Comparison of ENCODE assay signal across 28 cellular contexts in genomic region chr18:58144671-58145285, GRCh38.
DNase-seq lines count a peak whose midpoint lies in the region; ATAC-seq, FAIRE-seq and TF ChIP-seq lines count a peak whose summit lies in the region.
"Had no signal": no experiment of that assay in that cellular context is flagged by ENCODE, and none has a peak within 500 bp of the region (broad histone marks: within the 10 kb centered on the region; RNA-seq: fewer than 3 reads in every experiment).

No MANE protein-coding gene starts in this region.

- H2BK5ac ChIP-seq in H1 (ENCODE audit: low read depth, low read length) = no peak overlapping the region

- H3K27me3 ChIP-seq in H1 (replicated peaks in 1 of 4; ENCODE audit: control insufficient read depth in 3 of 4, extremely low read depth in 1 of 4, insufficient read depth in 3 of 4, low read length in 3 of 4) (no peaks in the 10 kb centered on the region), prostate gland (replicated peaks; ENCODE audit: insufficient read depth) (no peaks in the 10 kb centered on the region)
- H3K27me3 ChIP-seq: gastroesophageal sphincter, testis, vagina had no signal

- no peak overlapping the region for H4K91ac ChIP-seq in H1 (replicated peaks; ENCODE audit: insufficient read length, low read length)

- H3K23ac ChIP-seq in H1 (ENCODE audit: insufficient read length) = no peak overlapping the region

- H3K27me3 Mint-ChIP-seq in stimulated activated memory B cell treated with anti-CD40 and anti-IgM and Interleukin-4, amounts not matched to agents 10 μg/mL and 1 μg/mL and 100 μg/mL, for 72 hours = no peaks in the 10 kb centered on the region

- no peak overlapping the region for H3K4me2 ChIP-seq in H1 (ENCODE audit: insufficient read depth in 1 of 2, low read depth in 2 of 2, low read length in 2 of 2)
- H3K4me2 ChIP-seq: GM23338, SK-N-SH had no signal

- no peaks in the 10 kb centered on the region for H3K9me3 Mint-ChIP-seq in stimulated activated memory B cell treated with anti-CD40 and anti-IgM and Interleukin-4, amounts not matched to agents 10 μg/mL and 1 μg/mL and 100 μg/mL, for 72 hours
- H3K9me3 Mint-ChIP-seq: activated naive CD4-positive, alpha-beta T cell treated with anti-CD3 and anti-CD28 coated beads, Interleukin-2, amount 50 U/mL, for 72 hours; GM23338; immature natural killer cell; T-helper 1 cell treated with Interleukin-12 subunit alpha and Interleukin-12 subunit beta and Interleukin-4 antibody, amounts not matched to agents 30 μg/mL and 1 μg/mL, for 36 hours had no signal

- no peak overlapping the region for H2BK15ac ChIP-seq in H1 (ENCODE audit: low read length)

- no peaks in the 10 kb centered on the region for H4K20me1 ChIP-seq in H1 (replicated peaks in 1 of 2; ENCODE audit: control insufficient read depth in 1 of 2, insufficient read depth in 2 of 2, low read length in 2 of 2)

- H3K36me3 ChIP-seq in H1 (ENCODE audit: control insufficient read depth in 2 of 4, insufficient read depth in 4 of 4, low read length in 3 of 4) (no peaks in the 10 kb centered on the region), prostate gland (no peaks in the 10 kb centered on the region)
- H3K36me3 ChIP-seq: gastroesophageal sphincter, vagina had no signal

- intact Hi-C loops in prostate gland (cut with DNase I) = no loop called here

- H2BK120ac ChIP-seq in H1 (replicated peaks; ENCODE audit: low read depth, low read length) = no peak overlapping the region

- no peak overlapping the region for H3K27ac ChIP-seq in H1 (ENCODE audit: low read depth, low read length)
- peak overlapping the region in 1 of 2 donors; percentile 1 for H3K27ac ChIP-seq in prostate gland
- H3K27ac ChIP-seq: 22Rv1, gastroesophageal sphincter, testis, vagina had no signal

- no peak overlapping the region for H3K18ac ChIP-seq in H1 (ENCODE audit: extremely low read depth, low read length)

- CTCF ChIA-PET in H1 (lab: Charles Lee; ENCODE audit: partially characterized antibody) = interaction anchor here (2.0 to 4.9 kb wide), 3 partner anchors 9 to 101 kb away, joined by 6 to 45 read pairs (median 25); partner anchors contain the start of gene NEDD4L

- TF ChIP-seq CTCF in H1 (IDR thresholded peaks at IDR 0.05; ENCODE audit: control extremely low read depth in 1 of 3, insufficient read depth in 1 of 3, low read depth in 1 of 3, low read length in 3 of 3) (no peak), prostate gland (IDR thresholded peaks at IDR 0.05) (no peak)

- H3K79me1 ChIP-seq in H1 (ENCODE audit: low read depth, low read length) = peaks cover 10% of the 10 kb centered on the region; the same call in 1 of the 2 replicates

- no peak for FAIRE-seq in H1 (lab: Jason Lieb, UNC)
- FAIRE-seq: TTC549 had no signal

- H3K56ac ChIP-seq in H1 (replicated peaks; ENCODE audit: insufficient read length, low read depth, low read length) = no peak overlapping the region

- POLR2A ChIA-PET in H1 (lab: Charles Lee; ENCODE audit: partially characterized antibody) = no interaction called here

- no peak overlapping the region for H3K4me3 ChIP-seq in H1 (ENCODE audit: extremely low read depth in 1 of 4, insufficient read depth in 2 of 4, low read depth in 3 of 4, low read length in 4 of 4)
- no peak overlapping the region for H3K4me3 ChIP-seq in prostate gland
- H3K4me3 ChIP-seq: gastroesophageal sphincter, GM23338, testis, vagina had no signal

- no peak overlapping the region for H2AK5ac ChIP-seq in H1 (ENCODE audit: low read depth, low read length)

- H4K5ac ChIP-seq in H1 (ENCODE audit: insufficient read length, low read depth, low read length) = no peak overlapping the region

- H3K4me3 Mint-ChIP-seq in stimulated activated memory B cell treated with anti-CD40 and anti-IgM and Interleukin-4, amounts not matched to agents 10 μg/mL and 1 μg/mL and 100 μg/mL, for 72 hours = no peak overlapping the region
- H3K4me3 Mint-ChIP-seq: activated CD4-positive, alpha-beta T cell treated with anti-CD3 and anti-CD28 coated beads for 36 hours; activated CD8-positive, alpha-beta T cell treated with anti-CD3 and anti-CD28 coated beads, Interleukin-2, amount 10 ng/mL, durations not matched to agents 7 days and 5 days; endodermal cell; GM23338; immature natural killer cell; T-helper 1 cell treated with Interleukin-12 subunit alpha and Interleukin-12 subunit beta and Interleukin-4 antibody, amounts not matched to agents 30 μg/mL and 1 μg/mL, for 36 hours had no signal

- no peak overlapping the region for H3K14ac ChIP-seq in H1 (ENCODE audit: insufficient read length)

- H3K9ac ChIP-seq in H1 (replicated peaks in 1 of 4; ENCODE audit: extremely low read depth in 1 of 4, low read depth in 3 of 4, low read length in 3 of 4) = no peak overlapping the region
- H3K9ac ChIP-seq: SK-N-SH had no signal

- H3K4ac ChIP-seq in H1 (replicated peaks; ENCODE audit: insufficient read length, low read depth, low read length) = no peak overlapping the region

- DNase-seq in NCI-H1092 (lab: John Stamatoyannopoulos, UW) (peak; percentile 22), NCI-H1092 treated with DMSO at 0.1 percent for 48 hours (lab: John Stamatoyannopoulos, UW) (no peak), NCI-H345 treated with DMSO at 0.1 percent for 48 hours (lab: John Stamatoyannopoulos, UW; ENCODE audit: unreplicated experiment) (peak; percentile 6), H1 (ENCODE audit: low read depth in 1 of 2, low spot score in 2 of 2) (no peak), prostate gland (ENCODE audit: low spot score) (peak; percentile 20)
- no peak for DNase-seq in stimulated activated CD4-positive, alpha-beta T cell treated with anti-CD3 and anti-CD28 coated beads, Interleukin-12 subunit alpha, Interleukin-12 subunit beta, amount 100 ng/mL, for 4 hours
- DNase-seq: activated CD4-positive, alpha-beta T cell treated with anti-CD3 and anti-CD28 coated beads for 36 hours; activated CD8-positive, alpha-beta T cell treated with anti-CD3 and anti-CD28 coated beads, Interleukin-2, amount 10 ng/mL, durations not matched to agents 7 days and 5 days; cortex of kidney; endodermal cell; hypothalamus; immature natural killer cell; mesendoderm; NCI-H1105 treated with DMSO at 0.1 percent for 48 hours; NCI-H526 treated with DMSO at 0.1 percent for 48 hours; SK-N-SH; stimulated activated CD4-positive, alpha-beta T cell treated with anti-CD3 and anti-CD28 coated beads, Interleukin-15, amount 100 ng/mL, for 24 hours; stimulated activated naive CD4-positive, alpha-beta T cell; testis had no signal

- H2BK20ac ChIP-seq in H1 (ENCODE audit: low read length) = no peak overlapping the region

- no peaks in the 10 kb centered on the region for H3K9me3 ChIP-seq in H1 (ENCODE audit: insufficient read depth in 2 of 2, low read depth in 1 of 2, low read length in 1 of 2)
- no peaks in the 10 kb centered on the region for H3K9me3 ChIP-seq in prostate gland
- H3K9me3 ChIP-seq: gastroesophageal sphincter, SK-N-SH, testis, vagina had no signal

- peaks cover 29% of the 10 kb centered on the region for H3K4me1 Mint-ChIP-seq in stimulated activated memory B cell treated with anti-CD40 and anti-IgM and Interleukin-4, amounts not matched to agents 10 μg/mL and 1 μg/mL and 100 μg/mL, for 72 hours
- H3K4me1 Mint-ChIP-seq: activated CD4-positive, alpha-beta T cell treated with anti-CD3 and anti-CD28 coated beads for 36 hours; immature natural killer cell had no signal

- TF ChIP-seq RAD21 in H1 (IDR thresholded peaks at IDR 0.05 in 1 of 2, conservative IDR thresholded peaks at IDR 0.05 in 1 of 2; ENCODE audit: low read depth in 2 of 2, low read length in 2 of 2) = no peak

- H2BK12ac ChIP-seq in H1 (ENCODE audit: low read depth, low read length) = no peak overlapping the region

- H3K79me2 ChIP-seq in H1 (ENCODE audit: control insufficient read depth in 1 of 2, insufficient read depth in 2 of 2, low read length in 2 of 2) = peaks cover 8 to 79% of the 10 kb centered on the region in 2 experiments

- no peak for TF ChIP-seq EP300 in H1 (IDR thresholded peaks at IDR 0.05; ENCODE audit: borderline replicate concordance in 1 of 2, low read depth in 2 of 2, low read length in 2 of 2)

- 93% methylated on average over 10 of the region's 10 CpGs; no CpG with 5 or more reads in 1 of the 2 experiments for WGBS in H1 (ENCODE audit: extremely low coverage in 1 of 2, insufficient coverage in 1 of 2, insufficient read length in 1 of 2, insufficient replicate concordance in 2 of 2, low coverage in 1 of 2, low lambda C conversion rate in 2 of 2, missing lambda C conversion rate in 1 of 2), 2 experiments
- 76% methylated on average over 10 of the region's 10 CpGs for WGBS in prostate gland

- H3K27ac Mint-ChIP-seq in stimulated activated memory B cell treated with anti-CD40 and anti-IgM and Interleukin-4, amounts not matched to agents 10 μg/mL and 1 μg/mL and 100 μg/mL, for 72 hours = no peak overlapping the region
- H3K27ac Mint-ChIP-seq: activated CD4-positive, alpha-beta T cell treated with anti-CD3 and anti-CD28 coated beads for 36 hours; activated CD8-positive, alpha-beta T cell treated with anti-CD3 and anti-CD28 coated beads, Interleukin-2, amount 10 ng/mL, durations not matched to agents 7 days and 5 days; activated naive CD4-positive, alpha-beta T cell treated with anti-CD3 and anti-CD28 coated beads, Interleukin-2, amount 50 U/mL, for 72 hours; endodermal cell; GM23338; immature natural killer cell; T-helper 1 cell treated with Interleukin-12 subunit alpha and Interleukin-12 subunit beta and Interleukin-4 antibody, amounts not matched to agents 30 μg/mL and 1 μg/mL, for 36 hours had no signal

- H4K8ac ChIP-seq in H1 (ENCODE audit: extremely low read depth, insufficient read depth, low read length) = peak overlapping the region; percentile 16; the same call in 1 of the 2 replicates

- no peak for TF ChIP-seq POLR2A in H1 (IDR thresholded peaks at IDR 0.05; ENCODE audit: control extremely low read depth in 1 of 2, low read depth in 2 of 2, low read length in 2 of 2)
- TF ChIP-seq POLR2A in prostate gland (IDR thresholded peaks at IDR 0.05) = no peak

- H3K4me1 ChIP-seq in H1 (replicated peaks in 1 of 4; ENCODE audit: control insufficient read depth in 3 of 4, insufficient read depth in 4 of 4, low read length in 3 of 4) (peaks cover 0 to 6% (median 2%) of the 10 kb centered on the region in 4 experiments; a peak in 4 of 7 replicates), prostate gland (replicated peaks) (peaks cover 4% of the 10 kb centered on the region)
- H3K4me1 ChIP-seq: vagina had no signal

- no peak for ATAC-seq in stimulated activated memory B cell treated with anti-CD40 and anti-IgM and Interleukin-4, amounts not matched to agents 10 μg/mL and 1 μg/mL and 100 μg/mL, for 72 hours
- no peak for ATAC-seq in GM18873 (IDR thresholded peaks at IDR 0.05; ENCODE audit: low FRiP score, unreplicated experiment)
- ATAC-seq: activated CD4-positive, alpha-beta T cell treated with anti-CD3 and anti-CD28 coated beads for 36 hours; activated CD8-positive, alpha-beta T cell treated with anti-CD3 and anti-CD28 coated beads, Interleukin-2, amount 10 ng/mL, durations not matched to agents 7 days and 5 days; activated naive CD4-positive, alpha-beta T cell treated with anti-CD3 and anti-CD28 coated beads, Interleukin-2, amount 50 U/mL, for 72 hours; gastroesophageal sphincter; GM23338 had no signal

- no peaks in the 10 kb centered on the region for H3K36me3 Mint-ChIP-seq in stimulated activated memory B cell treated with anti-CD40 and anti-IgM and Interleukin-4, amounts not matched to agents 10 μg/mL and 1 μg/mL and 100 μg/mL, for 72 hours
- H3K36me3 Mint-ChIP-seq: activated naive CD4-positive, alpha-beta T cell treated with anti-CD3 and anti-CD28 coated beads, Interleukin-2, amount 50 U/mL, for 72 hours; immature natural killer cell had no signal

- H2AFZ ChIP-seq in H1 (ENCODE audit: low read length) = no peak overlapping the region
- H2AFZ ChIP-seq: GM23338 had no signal

- no peaks in the 10 kb centered on the region for H3K23me2 ChIP-seq in H1 (ENCODE audit: low read depth, low read length)

Comparison
In these comparisons a context has a peak if more than half of its experiments do, and no peak if none do; other contexts are left out.
1. DNase-seq: peak in NCI-H1092 (single experiment), NCI-H345 treated with DMSO at 0.1 percent for 48 hours (single experiment) and prostate gland (single experiment); none in NCI-H1092 treated with DMSO at 0.1 percent for 48 hours (single experiment), H1 (0 of 2) and stimulated activated CD4-positive, alpha-beta T cell treated with anti-CD3 and anti-CD28 coated beads, Interleukin-12 subunit alpha, Interleukin-12 subunit beta, amount 100 ng/mL, for 4 hours (single experiment).